ENCODE assay signal across 1 cellular context in genomic region chr11:130031945-130032344, GRCh38.
TF ChIP-seq lines count a peak whose summit lies in the region.

No MANE protein-coding gene starts in this region.

TF ChIP-seq in SK-N-SH treated with all-trans-retinoic acid at 6 μM for 48 hours, 23 proteins besides CTCF, POLR2A, EP300 and RAD21 (continued from another document):
- no peak for TF ChIP-seq CSRNP3 (CRISPR knock-in tag; IDR thresholded peaks at IDR 0.05)
